ENCODE assay signal across 16 cellular contexts in genomic region chr1:24195146-24195545, GRCh38. TPM values are rescaled to one million over a fixed set of nuclear protein-coding genes. Genes with fewer than 3 reads are reported as not detected.
DNase-seq lines count a peak whose midpoint lies in the region; ATAC-seq and TF ChIP-seq lines count a peak whose summit lies in the region.
"Had no signal": no experiment of that assay in that cellular context is flagged by ENCODE, and none has a peak within 500 bp of the region (broad histone marks: within the 10 kb centered on the region; RNA-seq: fewer than 3 reads in every experiment).

No MANE protein-coding gene starts in this region.

- TF ChIP-seq CTCF in RWPE2 (IDR thresholded peaks at IDR 0.05; ENCODE audit: poor library complexity, severe bottlenecking) = no peak

- intact Hi-C loops in activated CD4-positive, alpha-beta T cell treated with anti-CD3 and anti-CD28 coated beads for 36 hours (cut with DNase I, micrococcal nuclease) = no loop called here

- H3K27me3 ChIP-seq in RWPE2 (ENCODE audit: insufficient read depth, poor library complexity, severe bottlenecking) = no peaks in the 10 kb centered on the region
- H3K27me3 ChIP-seq: MG63 had no signal

- no peaks in the 10 kb centered on the region for H3K36me3 Mint-ChIP-seq in activated CD4-positive, alpha-beta T cell treated with anti-CD3 and anti-CD28 coated beads for 36 hours (ENCODE audit: low read depth)

- CTCF ChIA-PET in activated CD4-positive, alpha-beta T cell treated with anti-CD3 and anti-CD28 coated beads for 36 hours (lab: Charles Lee) = interaction anchor here (1.3 to 3.9 kb wide), 2 partner anchors 189 to 197 kb away, joined by 3 to 40 read pairs; no protein-coding TSS in a partner anchor

- no peak for DNase-seq in activated CD4-positive, alpha-beta T cell treated with anti-CD3 and anti-CD28 coated beads for 36 hours
- no peak for DNase-seq in activated CD4-positive, alpha-beta T cell treated with anti-CD3 and anti-CD28 coated beads, Interleukin-2, amount 50 U/mL, for 4 hours
- DNase-seq in CD1c-positive myeloid dendritic cell (ENCODE audit: extremely low spot score) (peak; percentile 54), RWPE2 (ENCODE audit: low spot score) (no peak), epithelial cell of prostate (ENCODE audit: low read depth, low spot score) (no peak), HuH-7.5 (ENCODE audit: low spot score) (no peak)
- DNase-seq in effector CD4-positive, alpha-beta T cell = no peak
- no peak for DNase-seq in stimulated activated CD4-positive, alpha-beta T cell treated with anti-CD3 and anti-CD28 coated beads, Interleukin-2, amount 100 ng/mL, for 48 hours
- DNase-seq: Calu3, MG63, NCI-H1417, NCI-H2029, NCI-H524 treated with DMSO at 0.1 percent for 48 hours, SHP77 had no signal

- H3K9me3 ChIP-seq in RWPE2 (ENCODE audit: severe bottlenecking) = no peaks in the 10 kb centered on the region
- H3K9me3 ChIP-seq: MG63 had no signal

- H3K27ac ChIP-seq in RWPE2 (ENCODE audit: poor library complexity, severe bottlenecking) = peak overlapping the region; percentile 75
- peak overlapping the region; percentile 68 for H3K27ac ChIP-seq in epithelial cell of prostate
- H3K27ac ChIP-seq: C4-2B had no signal

- H3K27me3 Mint-ChIP-seq in activated CD4-positive, alpha-beta T cell treated with anti-CD3 and anti-CD28 coated beads for 36 hours = peaks cover 2% of the 10 kb centered on the region

- peaks cover 55% of the 10 kb centered on the region for H3K4me1 Mint-ChIP-seq in activated CD4-positive, alpha-beta T cell treated with anti-CD3 and anti-CD28 coated beads for 36 hours

- H3K9me3 Mint-ChIP-seq in activated CD4-positive, alpha-beta T cell treated with anti-CD3 and anti-CD28 coated beads for 36 hours (ENCODE audit: low read depth) = peaks cover 3% of the 10 kb centered on the region

- POLR2A ChIA-PET in activated CD4-positive, alpha-beta T cell treated with anti-CD3 and anti-CD28 coated beads for 36 hours (lab: Charles Lee) = interaction anchor here (0.6 kb wide), 1 partner anchor 197 kb away, joined by 3 read pairs; no protein-coding TSS in a partner anchor

- H3K4me1 ChIP-seq in RWPE2 (ENCODE audit: insufficient read depth, poor library complexity, severe bottlenecking) = peaks cover 32% of the 10 kb centered on the region

- H3K4me3 Mint-ChIP-seq in activated CD4-positive, alpha-beta T cell treated with anti-CD3 and anti-CD28 coated beads for 36 hours = no peak overlapping the region

- H3K36me3 ChIP-seq in RWPE2 (ENCODE audit: low read depth) = no peaks in the 10 kb centered on the region
- H3K36me3 ChIP-seq: MG63 had no signal

- H3K4me3 ChIP-seq in RWPE2 (ENCODE audit: severe bottlenecking) = no peak overlapping the region
- H3K4me3 ChIP-seq: GM12878, MG63 had no signal

- ATAC-seq in activated CD4-positive, alpha-beta T cell treated with anti-CD3 and anti-CD28 coated beads for 36 hours = peak; percentile 14
- ATAC-seq in RWPE2 (ENCODE audit: low read depth) = no peak
- ATAC-seq: GM12878 had no signal

- peak overlapping the region; percentile 29 for H3K27ac Mint-ChIP-seq in activated CD4-positive, alpha-beta T cell treated with anti-CD3 and anti-CD28 coated beads for 36 hours

RNA-seq across cellular contexts. Expression of gene IFNLR1, which starts 8.1 kb away (rescaled TPM):
- 1 to 10 TPM; 6.6 to 7.4 TPM for total RNA-seq in activated CD4-positive, alpha-beta T cell treated with anti-CD3 and anti-CD28 coated beads for 36 hours

RNA-seq across cellular contexts. Expression of gene IL22RA1, which starts 52.2 kb away (rescaled TPM):
- not detected for total RNA-seq in activated CD4-positive, alpha-beta T cell treated with anti-CD3 and anti-CD28 coated beads for 36 hours
- total RNA-seq: GM12878 had no signal
